Comparison of ENCODE assay signal across 8 cellular contexts in the genomic region with DNA sequence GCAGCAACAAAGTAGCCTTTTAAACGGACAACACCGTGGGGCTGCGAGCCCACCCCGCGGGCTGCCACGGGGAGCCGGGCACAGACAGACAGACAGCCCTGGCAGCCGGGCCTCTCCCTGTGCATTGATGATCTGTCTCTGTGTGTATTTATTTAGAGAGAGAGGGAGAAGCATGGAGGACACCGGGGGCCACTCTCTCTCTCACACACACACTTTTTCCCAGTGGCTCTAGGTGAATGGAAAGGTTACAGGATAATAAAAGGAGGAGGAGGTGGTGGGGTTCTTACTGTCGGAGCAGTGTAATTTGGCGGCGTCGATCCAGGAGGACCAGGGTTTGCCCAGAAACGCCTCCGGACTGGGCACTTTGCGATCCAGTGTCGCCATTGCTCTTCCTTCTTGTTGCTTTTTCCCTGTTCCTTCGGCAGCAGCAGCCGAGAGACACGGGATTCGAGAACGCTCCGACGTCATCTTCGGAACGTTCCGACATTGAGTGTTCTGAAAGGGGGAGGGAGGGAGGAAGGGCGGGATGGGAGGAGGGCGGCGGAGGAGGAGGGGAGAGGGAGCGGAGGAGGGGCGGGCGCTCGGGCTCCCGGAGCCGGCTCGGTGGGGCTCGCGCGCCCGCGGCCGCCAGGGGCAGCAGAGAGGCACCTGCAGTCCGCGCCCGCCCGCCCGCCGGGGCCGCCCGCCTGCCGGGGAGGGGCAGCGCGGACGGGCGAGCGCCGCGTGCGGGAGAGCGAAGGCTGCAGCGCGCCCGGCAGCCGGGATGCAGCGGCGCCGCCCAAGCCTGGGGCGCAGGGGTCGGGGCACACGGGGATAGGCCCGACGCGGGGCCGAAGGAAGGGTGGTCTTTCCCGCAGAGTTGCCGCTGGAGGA. TPM values are rescaled to one million over a fixed set of nuclear protein-coding genes. Genes with fewer than 3 reads are reported as not detected.
DNase-seq lines count a peak whose midpoint lies in the region; ATAC-seq and TF ChIP-seq lines count a peak whose summit lies in the region.

A gene with protein sequence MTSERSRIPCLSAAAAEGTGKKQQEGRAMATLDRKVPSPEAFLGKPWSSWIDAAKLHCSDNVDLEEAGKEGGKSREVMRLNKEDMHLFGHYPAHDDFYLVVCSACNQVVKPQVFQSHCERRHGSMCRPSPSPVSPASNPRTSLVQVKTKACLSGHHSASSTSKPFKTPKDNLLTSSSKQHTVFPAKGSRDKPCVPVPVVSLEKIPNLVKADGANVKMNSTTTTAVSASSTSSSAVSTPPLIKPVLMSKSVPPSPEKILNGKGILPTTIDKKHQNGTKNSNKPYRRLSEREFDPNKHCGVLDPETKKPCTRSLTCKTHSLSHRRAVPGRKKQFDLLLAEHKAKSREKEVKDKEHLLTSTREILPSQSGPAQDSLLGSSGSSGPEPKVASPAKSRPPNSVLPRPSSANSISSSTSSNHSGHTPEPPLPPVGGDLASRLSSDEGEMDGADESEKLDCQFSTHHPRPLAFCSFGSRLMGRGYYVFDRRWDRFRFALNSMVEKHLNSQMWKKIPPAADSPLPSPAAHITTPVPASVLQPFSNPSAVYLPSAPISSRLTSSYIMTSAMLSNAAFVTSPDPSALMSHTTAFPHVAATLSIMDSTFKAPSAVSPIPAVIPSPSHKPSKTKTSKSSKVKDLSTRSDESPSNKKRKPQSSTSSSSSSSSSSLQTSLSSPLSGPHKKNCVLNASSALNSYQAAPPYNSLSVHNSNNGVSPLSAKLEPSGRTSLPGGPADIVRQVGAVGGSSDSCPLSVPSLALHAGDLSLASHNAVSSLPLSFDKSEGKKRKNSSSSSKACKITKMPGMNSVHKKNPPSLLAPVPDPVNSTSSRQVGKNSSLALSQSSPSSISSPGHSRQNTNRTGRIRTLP (minus strand): TSS at position 509 of the 873 bp plus-strand sequence. CDS start 41 bp downstream, at position 468.

- peak; percentile 24; the same call in 1 of the 2 replicates for TF ChIP-seq POLR2A in Raji (IDR thresholded peaks at IDR 0.05; ENCODE audit: insufficient read depth, low read depth, low read length)

- peaks cover 28% of the 10 kb centered on the region for H3K36me3 Mint-ChIP-seq in Calu3 (ENCODE audit: insufficient read depth, unreplicated experiment)
- no peaks in the 10 kb centered on the region for H3K36me3 Mint-ChIP-seq in natural killer cell treated with Interleukin-12 subunit alpha and Interleukin-12 subunit beta and Interleukin-15 and Interleukin-18, amount 100 ng/mL, for 72 hours

- peak; percentile 90 for ATAC-seq in GM21825 (IDR thresholded peaks at IDR 0.05; ENCODE audit: unreplicated experiment)
- peak; percentile 98 to 99 for ATAC-seq in natural killer cell treated with Interleukin-12 subunit alpha and Interleukin-12 subunit beta and Interleukin-15 and Interleukin-18, amount 100 ng/mL, for 72 hours

- no peaks in the 10 kb centered on the region for H3K9me3 ChIP-seq in MG63

- peak within 1 kb of the TSS; percentile 99 for H3K4me3 Mint-ChIP-seq in Calu3 (ENCODE audit: low read depth, unreplicated experiment)
- H3K4me3 Mint-ChIP-seq in natural killer cell treated with Interleukin-12 subunit alpha and Interleukin-12 subunit beta and Interleukin-15 and Interleukin-18, amount 100 ng/mL, for 72 hours, result peak within 1 kb of the TSS; percentile 88

- no peaks in the 10 kb centered on the region for H3K9me3 Mint-ChIP-seq in Calu3 (ENCODE audit: low read depth, unreplicated experiment)
- H3K9me3 Mint-ChIP-seq in natural killer cell treated with Interleukin-12 subunit alpha and Interleukin-12 subunit beta and Interleukin-15 and Interleukin-18, amount 100 ng/mL, for 72 hours, result no peaks in the 10 kb centered on the region

- H3K4me3 ChIP-seq in MG63 (peak within 1 kb of the TSS; percentile 71), fibroblast of the aortic adventitia (ENCODE audit: low read depth, low read length) (peak within 1 kb of the TSS; percentile 87)

- TF ChIP-seq CTCF in Calu3 (IDR thresholded peaks at IDR 0.05; ENCODE audit: unreplicated experiment) (peak; percentile 64), fibroblast of the aortic adventitia (IDR thresholded peaks at IDR 0.05; ENCODE audit: insufficient read depth, low read length) (peak; percentile 49)

- CTCF ChIA-PET in Calu3 (lab: Charles Lee), result interaction anchor here (1.2 to 1.3 kb wide), 2 partner anchors 12 to 58 kb away, joined by 4 read pairs; no protein-coding TSS in a partner anchor

- H3K4me1 Mint-ChIP-seq in Calu3 (ENCODE audit: low read depth, unreplicated experiment), result peaks cover 16% of the 10 kb centered on the region
- H3K4me1 Mint-ChIP-seq in natural killer cell treated with Interleukin-12 subunit alpha and Interleukin-12 subunit beta and Interleukin-15 and Interleukin-18, amount 100 ng/mL, for 72 hours (ENCODE audit: low read depth in 2 of 2), result peaks cover 40% of the 10 kb centered on the region in 2 donors

- no TSS peak for BruUV-seq in Calu3 (replicated peaks; lab: Mats Ljungman, UMichigan)

- peak within 1 kb of the TSS; percentile 99 for H3K27ac Mint-ChIP-seq in Calu3 (ENCODE audit: unreplicated experiment)
- H3K27ac Mint-ChIP-seq in natural killer cell treated with Interleukin-12 subunit alpha and Interleukin-12 subunit beta and Interleukin-15 and Interleukin-18, amount 100 ng/mL, for 72 hours, result peak within 1 kb of the TSS; percentile 54 to 92

- DNase-seq in Calu3, result peak; percentile 96
- DNase-seq in MG63, result peak; percentile 85
- DNase-seq in activated T-helper 9 cell treated with anti-CD3 and anti-CD28 coated beads, Interleukin-2, amount 50 U/mL, for 16 hours (ENCODE audit: low read depth), result peak; percentile 89
- peak; percentile 97 for DNase-seq in fibroblast of the aortic adventitia (ENCODE audit: low read depth)
- peak; percentile 90 for DNase-seq in natural killer cell treated with Interleukin-12 subunit alpha and Interleukin-12 subunit beta and Interleukin-15 and Interleukin-18, amount 100 ng/mL, for 72 hours (ENCODE audit: low spot score)
- peak; percentile 75 to 88 (median 86) for DNase-seq in stimulated activated naive CD4-positive, alpha-beta T cell (lab: John Stamatoyannopoulos, UW)

- no peaks in the 10 kb centered on the region for H3K36me3 ChIP-seq in MG63

- H3K27me3 Mint-ChIP-seq in Calu3 (ENCODE audit: unreplicated experiment), result no peaks in the 10 kb centered on the region
- H3K27me3 Mint-ChIP-seq in natural killer cell treated with Interleukin-12 subunit alpha and Interleukin-12 subunit beta and Interleukin-15 and Interleukin-18, amount 100 ng/mL, for 72 hours, result peaks cover 0 to 5% of the 10 kb centered on the region in 2 donors

- no peaks in the 10 kb centered on the region for H3K27me3 ChIP-seq in MG63

- intact Hi-C loops in Calu3 (cut with micrococcal nuclease; ENCODE audit: unreplicated experiment), result loop anchor here (10.0 kb wide), 1 partner anchor 222 kb away; no protein-coding TSS in a partner anchor

RNA-seq across cellular contexts. Expression of the gene that starts here (rescaled TPM):
- total RNA-seq in Calu3 (2022) (11.7 and 12.0 TPM in 2 replicates), fibroblast of the aortic adventitia (ENCODE audit: low replicate concordance) (2.7 and 13.8 TPM in 2 replicates)
- 0.59 TPM in 1 of 2 replicates, not detected in the other for total RNA-seq in MG63 (2014; rRNA removed; shearing (Covaris generic); ENCODE audit: low replicate concordance)
- total RNA-seq in natural killer cell treated with Interleukin-12 subunit alpha and Interleukin-12 subunit beta and Interleukin-15 and Interleukin-18, amount 100 ng/mL, for 72 hours, result 1 to 10 TPM; 3.6 to 5.4 TPM

Comparison
In these comparisons a context has a peak if more than half of its experiments do, and no peak if none do; other contexts are left out.
1. Peak in every context shown above with its lines: DNase-seq, ATAC-seq and H3K4me3 ChIP-seq.
2. Peak in DNase-seq and H3K4me3 ChIP-seq in MG63; RNA of the gene not detected or under 1 TPM.